In genomic region chr14:32762886-32763285, GRCh38 we compare ENCODE assay signal across 16 cellular contexts.
"Had no signal": no experiment of that assay in that cellular context is flagged by ENCODE, and none has a peak within 500 bp of the region (broad histone marks: within the 10 kb centered on the region; RNA-seq: fewer than 3 reads in every experiment).

No MANE protein-coding gene starts in this region.

- H2AFZ ChIP-seq: hepatocyte, neural progenitor cell, parathyroid adenoma had no signal

- H3K4me1 ChIP-seq: parathyroid adenoma, tibial nerve, vagina had no signal

- H3K27me3 ChIP-seq: ascending aorta, hepatocyte, neural progenitor cell, tibial nerve, vagina had no signal

- DNase-seq: activated CD4-positive, alpha-beta memory T cell treated with anti-CD3 and anti-CD28 coated beads for 36 hours; activated naive CD8-positive, alpha-beta T cell treated with anti-CD3 and anti-CD28 coated beads, Interleukin-2, amount 10 ng/mL, durations not matched to agents 7 days and 5 days; activated T-cell treated with anti-CD3 and anti-CD28 coated beads, Interleukin-2, amount 50 U/mL, for 72 hours; central memory CD4-positive, alpha-beta T cell; effector memory CD4-positive, alpha-beta T cell; retina; SW 1271 had no signal

- H3K9me3 ChIP-seq: ascending aorta, tibial nerve, vagina had no signal

- H3K79me2 ChIP-seq: hepatocyte, parathyroid adenoma had no signal

- H3K4me3 ChIP-seq: ascending aorta, hepatocyte, neural progenitor cell, skin epidermis, tibial nerve, vagina had no signal

- H3K4me2 ChIP-seq: hepatocyte, neural progenitor cell had no signal

- H3K36me3 ChIP-seq: ascending aorta, neural progenitor cell, tibial nerve, vagina had no signal

- ATAC-seq: activated T-cell treated with anti-CD3 and anti-CD28 coated beads, Interleukin-2, amount 50 U/mL, for 72 hours had no signal

- H3K9ac ChIP-seq: neural progenitor cell, parathyroid adenoma had no signal

- H3K27ac ChIP-seq: epithelial cell of prostate, hepatocyte, neural progenitor cell, parathyroid adenoma, skin epidermis, tibial nerve, vagina, VCaP had no signal
